ENCODE assay signal across 8 cellular contexts in genomic region chr11:66335531-66336233, GRCh38. TPM values are rescaled to one million over a fixed set of nuclear protein-coding genes. Genes with fewer than 3 reads are reported as not detected.
DNase-seq lines count a peak whose midpoint lies in the region; ATAC-seq and TF ChIP-seq lines count a peak whose summit lies in the region.

No MANE protein-coding gene starts in this region.

- peaks cover 9% of the 10 kb centered on the region for H3K79me2 ChIP-seq in smooth muscle cell (ENCODE audit: low read depth)

- H3K4me1 ChIP-seq in BLaER1 (peaks cover 79% of the 10 kb centered on the region), body of pancreas (peaks cover 30% of the 10 kb centered on the region), smooth muscle cell (ENCODE audit: low read depth) (peaks cover 16% of the 10 kb centered on the region)

- H3K9ac ChIP-seq in BLaER1 (peak overlapping the region; percentile 67), smooth muscle cell (ENCODE audit: low read depth) (peak overlapping the region; percentile 95)

- H3K9me3 ChIP-seq in BLaER1 (no peaks in the 10 kb centered on the region), body of pancreas (no peaks in the 10 kb centered on the region), smooth muscle cell (replicated peaks; ENCODE audit: low read depth) (no peaks in the 10 kb centered on the region)

- H3K4me1 Mint-ChIP-seq in IgD-negative memory B cell, result peaks cover 6 to 15% (median 11%) of the 10 kb centered on the region in 3 donors

- peaks cover 16% of the 10 kb centered on the region for H3F3A ChIP-seq in smooth muscle cell (ENCODE audit: low read depth)

- H4K20me1 ChIP-seq in BLaER1, result no peaks in the 10 kb centered on the region
- peaks cover 4% of the 10 kb centered on the region for H4K20me1 ChIP-seq in smooth muscle cell (ENCODE audit: low read depth)

- intact Hi-C loops in body of pancreas (cut with DNase I), result no loop called here

- 20 to 21% methylated on average over 20 to 33 of the region's 35 CpGs for WGBS in body of pancreas, 2 donors
- WGBS in smooth muscle cell (ENCODE audit: low lambda C conversion rate), result 18% methylated on average over 35 of the region's 35 CpGs

- H3K36me3 Mint-ChIP-seq in IgD-negative memory B cell, result no peaks in the 10 kb centered on the region

- CTCF ChIA-PET in HEK293T (lab: Yijun Ruan, JAX), result interaction anchor here (2.4 kb wide), 1 partner anchor 23 kb away, joined by 21 read pairs; no protein-coding TSS in a partner anchor

- DNase-seq in body of pancreas (no peak), iPS-NIHi11 (ENCODE audit: low spot score) (peak; percentile 80), smooth muscle cell (lab: John Stamatoyannopoulos, UW; ENCODE audit: unreplicated experiment) (no peak), HEK293T (ENCODE audit: extremely low spot score) (no peak)

- no peaks in the 10 kb centered on the region for H3K9me3 Mint-ChIP-seq in IgD-negative memory B cell

- TF ChIP-seq POLR2A in body of pancreas (IDR thresholded peaks at IDR 0.05), result no peak

- TF ChIP-seq CTCF in body of pancreas (IDR thresholded peaks at IDR 0.05) (no peak), smooth muscle cell (IDR thresholded peaks at IDR 0.05; ENCODE audit: borderline replicate concordance, insufficient read depth, poor library complexity, severe bottlenecking) (no peak)

- H3K27me3 Mint-ChIP-seq in IgD-negative memory B cell, result peaks cover 5% of the 10 kb centered on the region

- H3K4me2 ChIP-seq in BLaER1, result peak overlapping the region; percentile 97
- peak overlapping the region; percentile 89 for H3K4me2 ChIP-seq in smooth muscle cell

- peak overlapping the region in 3 of 4 donors; percentile 74 to 93 (median 80) for H3K4me3 Mint-ChIP-seq in IgD-negative memory B cell

- POLR2A ChIA-PET in HEK293T (lab: Yijun Ruan, JAX), result interaction anchor here (1.0 to 2.0 kb wide), 6 partner anchors 8 to 47 kb away, joined by 3 to 8 read pairs (median 5); partner anchors contain the start of genes B4GAT1 and YIF1A

- H3K4me3 ChIP-seq in BLaER1 (peak overlapping the region; percentile 62), body of pancreas (peak overlapping the region in 1 of 2 donors; percentile 18), smooth muscle cell (peak overlapping the region; percentile 64)

- H3K36me3 ChIP-seq in BLaER1, result peaks cover 36% of the 10 kb centered on the region
- H3K36me3 ChIP-seq in body of pancreas (replicated peaks in 1 of 2; ENCODE audit: insufficient read depth in 1 of 2, low read depth in 2 of 2), result peaks cover 0 to 6% of the 10 kb centered on the region in 2 donors
- no peaks in the 10 kb centered on the region for H3K36me3 ChIP-seq in smooth muscle cell (ENCODE audit: low read depth)

- H3K27ac Mint-ChIP-seq in IgD-negative memory B cell, result no peak overlapping the region

- H3K27me3 ChIP-seq in BLaER1, result no peaks in the 10 kb centered on the region
- H3K27me3 ChIP-seq in body of pancreas, result no peaks in the 10 kb centered on the region
- H3K27me3 ChIP-seq in smooth muscle cell (ENCODE audit: low read depth), result no peaks in the 10 kb centered on the region

- no peak overlapping the region for H2AFZ ChIP-seq in smooth muscle cell (ENCODE audit: low read depth)

- H3K27ac ChIP-seq in BLaER1 (peak overlapping the region; percentile 77), body of pancreas (peak overlapping the region in 3 of 4 donors; percentile 31 to 74 (median 69)), smooth muscle cell (ENCODE audit: low read depth) (peak overlapping the region; percentile 98)

- ATAC-seq in body of pancreas, result peak; percentile 29
- no peak for ATAC-seq in GM18517 (IDR thresholded peaks at IDR 0.05; ENCODE audit: unreplicated experiment)
- no peak for ATAC-seq in HG03045 (IDR thresholded peaks at IDR 0.05; ENCODE audit: unreplicated experiment)

TF ChIP-seq in HEK293T, 16 proteins besides CTCF, POLR2A, EP300 and RAD21:
- no peak for TF ChIP-seq BHLHE40 (IDR thresholded peaks at IDR 0.05; ENCODE audit: borderline replicate concordance)
- TF ChIP-seq ZNF384 (IDR thresholded peaks at IDR 0.05), result no peak
- TF ChIP-seq PKNOX1 (IDR thresholded peaks at IDR 0.05), result no peak
- TF ChIP-seq ELF4 (IDR thresholded peaks at IDR 0.05), result no peak
- no peak for TF ChIP-seq HDGF (IDR thresholded peaks at IDR 0.05; ENCODE audit: borderline replicate concordance)
- no peak for TF ChIP-seq LEF1 (IDR thresholded peaks at IDR 0.05; ENCODE audit: borderline replicate concordance)
- TF ChIP-seq CTBP1 (IDR thresholded peaks at IDR 0.05; ENCODE audit: borderline replicate concordance), result no peak
- TF ChIP-seq FOXK2 (IDR thresholded peaks at IDR 0.05), result no peak
- no peak for TF ChIP-seq SP1 (IDR thresholded peaks at IDR 0.05)
- TF ChIP-seq L3MBTL2 (conservative IDR thresholded peaks at IDR 0.05), result no peak
- no peak for TF ChIP-seq ARNT (IDR thresholded peaks at IDR 0.05)
- TF ChIP-seq SUZ12 (IDR thresholded peaks at IDR 0.05), result no peak
- no peak for TF ChIP-seq FOXA1 (IDR thresholded peaks at IDR 0.05)
- TF ChIP-seq FOXM1 (IDR thresholded peaks at IDR 0.05; ENCODE audit: borderline replicate concordance), result no peak
- no peak for TF ChIP-seq NFRKB (IDR thresholded peaks at IDR 0.05)
- TF ChIP-seq TARDBP (IDR thresholded peaks at IDR 0.05), result no peak

RNA-seq across cellular contexts. Expression of gene RIN1, which starts 0.6 kb away (rescaled TPM):
- polyA plus RNA-seq in IgD-negative memory B cell (0.28 TPM), smooth muscle cell (15.3 and 18.3 TPM in 2 replicates)
- total RNA-seq in body of pancreas (10 to 100 TPM in 1 of 2 donors, under 1 TPM in 1; 0.99 to 11.4 TPM), smooth muscle cell (7.5 and 18.0 TPM in 2 replicates)

RNA-seq across cellular contexts. Expression of gene BRMS1, which starts 9.2 kb away (rescaled TPM):
- 80.6 TPM for polyA plus RNA-seq in IgD-negative memory B cell
- 10 to 100 TPM; 19.4 to 23.1 TPM for total RNA-seq in body of pancreas
- total RNA-seq in smooth muscle cell, result 22.7 and 23.8 TPM in 2 replicates
- 44.2 and 56.7 TPM in 2 replicates for polyA plus RNA-seq in smooth muscle cell

RNA-seq across cellular contexts. Expression of gene B4GAT1, which starts 11.7 kb away (rescaled TPM):
- polyA plus RNA-seq in IgD-negative memory B cell (6.1 TPM), smooth muscle cell (29.4 and 35.1 TPM in 2 replicates)
- total RNA-seq in body of pancreas (10 to 100 TPM; 17.8 to 20.8 TPM), smooth muscle cell (26.5 and 27.1 TPM in 2 replicates)

RNA-seq across cellular contexts. Expression of gene CD248, which starts 18.8 kb away (rescaled TPM):
- polyA plus RNA-seq in IgD-negative memory B cell (0.19 TPM), smooth muscle cell (196 and 287 TPM in 2 replicates)
- total RNA-seq in body of pancreas (10 to 100 TPM; 10.6 to 86.0 TPM), smooth muscle cell (29.0 and 35.5 TPM in 2 replicates)

RNA-seq across cellular contexts. Expression of gene SLC29A2, which starts 35.9 kb away (rescaled TPM):
- polyA plus RNA-seq in IgD-negative memory B cell (3.0 TPM), smooth muscle cell (8.5 and 8.8 TPM in 2 replicates)
- total RNA-seq in body of pancreas (10 to 100 TPM in 1 of 2 donors, 1 to 10 TPM in 1; 5.4 to 14.2 TPM), smooth muscle cell (3.5 TPM in 2 replicates)
